10 cellular contexts compared by ENCODE assay signal in the genomic region with DNA sequence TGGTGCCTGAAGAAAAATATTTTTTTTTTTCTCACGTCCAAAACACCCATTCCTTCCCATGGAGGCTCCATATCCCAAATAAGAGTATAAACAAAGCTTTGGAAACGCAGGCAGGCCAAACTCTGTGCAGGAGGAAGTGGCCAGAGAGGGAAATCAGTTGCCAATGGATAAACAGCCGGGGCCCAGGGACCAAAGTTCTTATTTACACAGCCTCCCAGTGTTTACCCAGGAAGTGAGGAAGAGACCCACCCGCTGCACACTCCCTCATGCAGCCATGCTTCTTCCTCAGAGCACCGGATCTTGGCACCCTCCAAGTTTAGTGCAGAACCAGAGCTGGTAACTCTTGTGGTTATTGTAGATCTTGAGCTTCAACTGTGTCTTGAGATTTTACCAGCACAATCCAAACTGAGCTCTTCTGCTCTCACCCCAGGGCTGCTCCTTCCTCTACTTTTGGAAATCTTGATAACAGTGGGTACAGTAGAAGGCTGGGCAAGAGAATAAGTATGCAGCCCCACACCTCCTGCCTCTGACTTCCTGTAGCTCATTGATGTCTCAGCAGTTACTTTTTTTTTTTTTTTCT. TPM values are rescaled to one million over a fixed set of nuclear protein-coding genes. Genes with fewer than 3 reads are reported as not detected.
DNase-seq lines count a peak whose midpoint lies in the region; FAIRE-seq and TF ChIP-seq lines count a peak whose summit lies in the region.
"Had no signal": no experiment of that assay in that cellular context is flagged by ENCODE, and none has a peak within 500 bp of the region (broad histone marks: within the 10 kb centered on the region; RNA-seq: fewer than 3 reads in every experiment).

No MANE protein-coding gene starts in this region.

- TF ChIP-seq CTCF in RWPE1 (conservative IDR thresholded peaks at IDR 0.05; ENCODE audit: low read depth) (no peak), chondrocyte (IDR thresholded peaks at IDR 0.05) (no peak), WERI-Rb-1 (IDR thresholded peaks at IDR 0.05; ENCODE audit: low read depth, low read length) (no peak)

- 7 to 16% (median 10%) methylated on average over 5 of the region's 5 CpGs for WGBS in small intestine, 3 donors

- H3K27me3 Mint-ChIP-seq in activated CD4-positive, alpha-beta T cell treated with anti-CD3 and anti-CD28 coated beads, Interleukin-2, amount 10 ng/mL, durations not matched to agents 7 days and 5 days: no peaks in the 10 kb centered on the region
- no peaks in the 10 kb centered on the region for H3K27me3 Mint-ChIP-seq in chondrocyte (ENCODE audit: low read depth)

- H3K4me3 ChIP-seq in small intestine (ENCODE audit: low read depth in 1 of 2, low read length in 2 of 2): no peak overlapping the region
- no peak overlapping the region for H3K4me3 ChIP-seq in WERI-Rb-1 (ENCODE audit: low read depth, low read length)
- H3K4me3 ChIP-seq: MG63 had no signal

- peaks cover 3 to 7% of the 10 kb centered on the region in 2 donors for H3K4me1 ChIP-seq in small intestine (ENCODE audit: control insufficient read depth in 2 of 2, insufficient read depth in 1 of 2, low read depth in 1 of 2, low read length in 1 of 2)

- H3K36me3 ChIP-seq in small intestine (ENCODE audit: control insufficient read depth in 2 of 2, insufficient read depth in 2 of 2, low read length in 2 of 2) (peaks cover 5 to 8% of the 10 kb centered on the region in 2 donors), WERI-Rb-1 (peaks cover 65% of the 10 kb centered on the region)

- peaks cover 43% of the 10 kb centered on the region for H3K36me3 Mint-ChIP-seq in activated CD4-positive, alpha-beta T cell treated with anti-CD3 and anti-CD28 coated beads, Interleukin-2, amount 10 ng/mL, durations not matched to agents 7 days and 5 days (ENCODE audit: low read depth)
- peaks cover 4% of the 10 kb centered on the region for H3K36me3 Mint-ChIP-seq in chondrocyte (ENCODE audit: low read depth)

- H3K4me1 Mint-ChIP-seq in activated CD4-positive, alpha-beta T cell treated with anti-CD3 and anti-CD28 coated beads, Interleukin-2, amount 10 ng/mL, durations not matched to agents 7 days and 5 days: peaks cover 55% of the 10 kb centered on the region
- peaks cover 8% of the 10 kb centered on the region for H3K4me1 Mint-ChIP-seq in chondrocyte (ENCODE audit: low read depth)

- H3K9me3 ChIP-seq in small intestine (ENCODE audit: control insufficient read depth, low read depth): no peaks in the 10 kb centered on the region
- H3K9me3 ChIP-seq in WERI-Rb-1 (ENCODE audit: severe bottlenecking): no peaks in the 10 kb centered on the region
- H3K9me3 ChIP-seq: MG63 had no signal

- H3K4me3 Mint-ChIP-seq in activated CD4-positive, alpha-beta T cell treated with anti-CD3 and anti-CD28 coated beads, Interleukin-2, amount 10 ng/mL, durations not matched to agents 7 days and 5 days: peak overlapping the region; percentile 52
- H3K4me3 Mint-ChIP-seq in chondrocyte (ENCODE audit: unreplicated experiment): no peak overlapping the region

- CTCF ChIA-PET in activated CD4-positive, alpha-beta T cell treated with anti-CD3 and anti-CD28 coated beads, Interleukin-2, amount 10 ng/mL, durations not matched to agents 7 days and 5 days (lab: Charles Lee): interaction anchor here (0.6 to 2.2 kb wide), 17 partner anchors 9 to 248 kb away, joined by 3 to 10 read pairs (median 4); no protein-coding TSS in a partner anchor
- CTCF ChIA-PET in RWPE1 (lab: Yijun Ruan, JAX): interaction anchor here (0.7 to 1.6 kb wide), 2 partner anchors 82 to 106 kb away, joined by 3 read pairs; no protein-coding TSS in a partner anchor

- no peaks in the 10 kb centered on the region for H3K9me3 Mint-ChIP-seq in activated CD4-positive, alpha-beta T cell treated with anti-CD3 and anti-CD28 coated beads, Interleukin-2, amount 10 ng/mL, durations not matched to agents 7 days and 5 days
- H3K9me3 Mint-ChIP-seq in chondrocyte (ENCODE audit: low read depth): no peaks in the 10 kb centered on the region

- peak; percentile 57 for DNase-seq in activated CD4-positive, alpha-beta T cell treated with anti-CD3 and anti-CD28 coated beads, Interleukin-2, amount 10 ng/mL, durations not matched to agents 7 days and 5 days
- no peak for DNase-seq in activated CD4-positive, alpha-beta T cell treated with anti-CD3 and anti-CD28 coated beads for 48 hours
- DNase-seq in RWPE1 (ENCODE audit: low spot score) (no peak), chondrocyte (ENCODE audit: low spot score) (no peak), small intestine (peak; percentile 97), HUDEP-2 (lab: John Stamatoyannopoulos, UW; ENCODE audit: unreplicated experiment in 76 of 76) (no peak), WERI-Rb-1 (no peak), GOT3 (lab: John Stamatoyannopoulos, UW) (no peak)
- DNase-seq: mammary epithelial cell, MG63 had no signal

- H3K27ac Mint-ChIP-seq in activated CD4-positive, alpha-beta T cell treated with anti-CD3 and anti-CD28 coated beads, Interleukin-2, amount 10 ng/mL, durations not matched to agents 7 days and 5 days: peak overlapping the region; percentile 90
- H3K27ac Mint-ChIP-seq in chondrocyte (ENCODE audit: unreplicated experiment): peak overlapping the region; percentile 12

- H3K27me3 ChIP-seq in small intestine (ENCODE audit: control insufficient read depth in 2 of 2, insufficient read depth in 2 of 2, low read length in 2 of 2) (no peaks in the 10 kb centered on the region), WERI-Rb-1 (ENCODE audit: insufficient read depth, low read depth, severe bottlenecking) (no peaks in the 10 kb centered on the region)
- H3K27me3 ChIP-seq: MG63 had no signal

- POLR2A ChIA-PET in activated CD4-positive, alpha-beta T cell treated with anti-CD3 and anti-CD28 coated beads, Interleukin-2, amount 10 ng/mL, durations not matched to agents 7 days and 5 days (lab: Charles Lee): interaction anchor here (0.6 to 1.0 kb wide), 4 partner anchors 14 to 709 kb away, joined by 3 to 5 read pairs (median 4); no protein-coding TSS in a partner anchor
- POLR2A ChIA-PET in RWPE1 (lab: Yijun Ruan, JAX; ENCODE audit: low non-redundant PET): no interaction called here

- no peak for FAIRE-seq in small intestine (lab: Jason Lieb, UNC)

- H3K27ac ChIP-seq in RWPE1 (peak overlapping the region; percentile 11; the same call in 1 of the 2 replicates), small intestine (ENCODE audit: low read depth in 1 of 2, low read length in 1 of 2) (peak overlapping the region; percentile 76 to 88), WERI-Rb-1 (no peak overlapping the region)

RNA-seq across cellular contexts. Expression of gene MARCKSL1, which starts 14.2 kb away (rescaled TPM):
- 10 to 100 TPM; 31.0 to 31.6 TPM for total RNA-seq in activated CD4-positive, alpha-beta T cell treated with anti-CD3 and anti-CD28 coated beads, Interleukin-2, amount 10 ng/mL, durations not matched to agents 7 days and 5 days
- total RNA-seq in chondrocyte: 58.8 to 104 TPM (median 103 TPM) in 3 replicates
- polyA plus RNA-seq in small intestine: 100 to 1,000 TPM in 1 of 3 donors, 10 to 100 TPM in 2; 55.9 to 132 (median 56.7) TPM

RNA-seq across cellular contexts. Expression of gene HDAC1, which starts 29.9 kb away (rescaled TPM):
- 100 to 1,000 TPM; 226 to 230 TPM for total RNA-seq in activated CD4-positive, alpha-beta T cell treated with anti-CD3 and anti-CD28 coated beads, Interleukin-2, amount 10 ng/mL, durations not matched to agents 7 days and 5 days
- 50.2 to 54.9 TPM (median 52.9 TPM) in 3 replicates for total RNA-seq in chondrocyte
- polyA plus RNA-seq in small intestine: 100 to 1,000 TPM in 2 of 3 donors, 10 to 100 TPM in 1; 87.0 to 116 (median 107) TPM

RNA-seq across cellular contexts. Expression of gene FAM229A, which starts 40.5 kb away (rescaled TPM):
- 1 to 10 TPM; 8.2 to 8.5 TPM for total RNA-seq in activated CD4-positive, alpha-beta T cell treated with anti-CD3 and anti-CD28 coated beads, Interleukin-2, amount 10 ng/mL, durations not matched to agents 7 days and 5 days
- 3.6 to 4.5 TPM (median 4.4 TPM) in 3 replicates for total RNA-seq in chondrocyte
- 10 to 100 TPM in 2 of 3 donors, 1 to 10 TPM in 1; 4.9 to 69.8 (median 44.9) TPM for polyA plus RNA-seq in small intestine

RNA-seq across cellular contexts. Expression of gene TSSK3, which starts 40.5 kb away (rescaled TPM):
- total RNA-seq in activated CD4-positive, alpha-beta T cell treated with anti-CD3 and anti-CD28 coated beads, Interleukin-2, amount 10 ng/mL, durations not matched to agents 7 days and 5 days: 1 to 10 TPM; 1.5 to 2.2 TPM
- total RNA-seq in chondrocyte: 0.90 to 2.0 TPM (median 1.7 TPM) in 3 replicates
- polyA plus RNA-seq in small intestine: under 1 TPM in 2 of 3 donors, not detected in 1; 0.45 to 0.48 TPM

Comparison
In these comparisons a context has a peak if more than half of its experiments do, and no peak if none do; other contexts are left out.
1. DNase-seq: peak in activated CD4-positive, alpha-beta T cell treated with anti-CD3 and anti-CD28 coated beads, Interleukin-2, amount 10 ng/mL, durations not matched to agents 7 days and 5 days (single experiment) and small intestine (single experiment); none in activated CD4-positive, alpha-beta T cell treated with anti-CD3 and anti-CD28 coated beads for 48 hours (single experiment), RWPE1 (single experiment), chondrocyte (single experiment), HUDEP-2 (0 of 76), WERI-Rb-1 (single experiment) and GOT3 (single experiment).